ENCODE assay signal across 23 cellular contexts in genomic region chr4:156019238-156019637, GRCh38.
"Had no signal": no experiment of that assay in that cellular context is flagged by ENCODE, and none has a peak within 500 bp of the region (broad histone marks: within the 10 kb centered on the region; RNA-seq: fewer than 3 reads in every experiment).

No MANE protein-coding gene starts in this region.

- H3K4me1 ChIP-seq: esophagus muscularis mucosa, gastroesophageal sphincter, psoas muscle, right lobe of liver, spleen, testis, transverse colon had no signal

- ATAC-seq: gastroesophageal sphincter; left colon; left ventricle myocardium superior; psoas muscle; right lobe of liver; stimulated activated memory B cell treated with anti-CD40 and anti-IgM and Interleukin-4, amounts not matched to agents 10 μg/mL and 1 μg/mL and 100 μg/mL, for 72 hours; stimulated activated naive CD8-positive, alpha-beta T cell treated with anti-CD3 and anti-CD28 coated beads, Interleukin-15, amount 100 ng/mL, for 72 hours had no signal

- H3K27me3 ChIP-seq: esophagus muscularis mucosa, gastroesophageal sphincter, neutrophil, right lobe of liver, spleen, testis, transverse colon had no signal

- H3K4me3 ChIP-seq: esophagus muscularis mucosa, gastroesophageal sphincter, lung, psoas muscle, right lobe of liver, spleen, testis, transverse colon had no signal

- H3K27me3 Mint-ChIP-seq: naive B cell; stimulated activated memory B cell treated with anti-CD40 and anti-IgM and Interleukin-4, amounts not matched to agents 10 μg/mL and 1 μg/mL and 100 μg/mL, for 72 hours; stimulated activated naive CD8-positive, alpha-beta T cell treated with anti-CD3 and anti-CD28 coated beads, Interleukin-15, amount 100 ng/mL, for 72 hours had no signal

- H3K27ac Mint-ChIP-seq: nephron progenitor cell; stimulated activated memory B cell treated with anti-CD40 and anti-IgM and Interleukin-4, amounts not matched to agents 10 μg/mL and 1 μg/mL and 100 μg/mL, for 72 hours; stimulated activated naive CD8-positive, alpha-beta T cell treated with anti-CD3 and anti-CD28 coated beads, Interleukin-15, amount 100 ng/mL, for 72 hours had no signal

- H3K36me3 ChIP-seq: esophagus muscularis mucosa, gastroesophageal sphincter, neutrophil, right lobe of liver, spleen, transverse colon had no signal

- H3K4me1 Mint-ChIP-seq: naive B cell; nephron progenitor cell; stimulated activated memory B cell treated with anti-CD40 and anti-IgM and Interleukin-4, amounts not matched to agents 10 μg/mL and 1 μg/mL and 100 μg/mL, for 72 hours; stimulated activated naive CD8-positive, alpha-beta T cell treated with anti-CD3 and anti-CD28 coated beads, Interleukin-15, amount 100 ng/mL, for 72 hours had no signal

- H3K27ac ChIP-seq: epithelial cell of prostate, esophagus muscularis mucosa, gastroesophageal sphincter, neutrophil, psoas muscle, right lobe of liver, spleen, testis, transverse colon had no signal

- H3K9me3 ChIP-seq: esophagus muscularis mucosa, gastroesophageal sphincter, neutrophil, psoas muscle, right lobe of liver, spleen, testis, transverse colon had no signal

- DNase-seq: cortex of kidney; effector memory CD4-positive, alpha-beta T cell; glutamatergic neuron; left colon; left ventricle myocardium superior; naive B cell; nephron progenitor cell; psoas muscle; retina; right lobe of liver; spleen; stimulated activated CD4-positive, alpha-beta T cell treated with anti-CD3 and anti-CD28 coated beads, Interleukin-15, amount 100 ng/mL, for 24 hours; stimulated activated CD4-positive, alpha-beta T cell treated with anti-CD3 and anti-CD28 coated beads, Interleukin-1b, Interleukin-23, amount 100 ng/mL, for 48 hours; stimulated activated CD4-positive, alpha-beta T cell treated with anti-CD3 and anti-CD28 coated beads, Interleukin-4, amount 100 ng/mL, for 24 hours; stimulated activated naive CD8-positive, alpha-beta T cell treated with anti-CD3 and anti-CD28 coated beads, Interleukin-15, amount 100 ng/mL, for 72 hours; testis; transverse colon had no signal

- H3K36me3 Mint-ChIP-seq: naive B cell; stimulated activated memory B cell treated with anti-CD40 and anti-IgM and Interleukin-4, amounts not matched to agents 10 μg/mL and 1 μg/mL and 100 μg/mL, for 72 hours had no signal

- H3K9me3 Mint-ChIP-seq: nephron progenitor cell; stimulated activated memory B cell treated with anti-CD40 and anti-IgM and Interleukin-4, amounts not matched to agents 10 μg/mL and 1 μg/mL and 100 μg/mL, for 72 hours; stimulated activated naive CD8-positive, alpha-beta T cell treated with anti-CD3 and anti-CD28 coated beads, Interleukin-15, amount 100 ng/mL, for 72 hours had no signal

- H3K4me3 Mint-ChIP-seq: naive B cell; nephron progenitor cell; stimulated activated memory B cell treated with anti-CD40 and anti-IgM and Interleukin-4, amounts not matched to agents 10 μg/mL and 1 μg/mL and 100 μg/mL, for 72 hours; stimulated activated naive CD8-positive, alpha-beta T cell treated with anti-CD3 and anti-CD28 coated beads, Interleukin-15, amount 100 ng/mL, for 72 hours had no signal
